In genomic region chrX:24204958-24205357, GRCh38 we compare ENCODE assay signal across 18 cellular contexts. TPM values are rescaled to one million over a fixed set of nuclear protein-coding genes. Genes with fewer than 3 reads are reported as not detected.
A peak's percentile ranks its signal among the peaks of the same experiment; 100 is the strongest.
DNase-seq lines count a peak whose midpoint lies in the region; ATAC-seq and FAIRE-seq lines count a peak whose summit lies in the region.
"Had no signal": no experiment of that assay in that cellular context is flagged by ENCODE, and none has a peak within 500 bp of the region (broad histone marks: within the 10 kb centered on the region; RNA-seq: fewer than 3 reads in every experiment).

No MANE protein-coding gene starts in this region.

- DNase-seq in activated naive CD4-positive, alpha-beta T cell treated with anti-CD3 and anti-CD28 coated beads for 36 hours: no peak
- no peak for DNase-seq in activated naive CD4-positive, alpha-beta T cell treated with anti-CD3 and anti-CD28 coated beads, Interleukin-2, amount 50 U/mL, for 72 hours (ENCODE audit: low spot score in 2 of 2)
- DNase-seq in HTR-8/SVneo (ENCODE audit: insufficient read length, low spot score) (no peak), SW480 (ENCODE audit: low spot score) (no peak), pons (ENCODE audit: low spot score) (no peak), NCI-H2029 treated with DMSO at 0.1 percent for 48 hours (lab: John Stamatoyannopoulos, UW) (no peak)
- no peak for DNase-seq in central memory CD8-positive, alpha-beta T cell (ENCODE audit: low spot score in 2 of 2)
- no peak for DNase-seq in stimulated activated naive B cell treated with anti-CD40 and anti-IgM and Interleukin-4, amounts not matched to agents 10 μg/mL and 1 μg/mL and 100 μg/mL, for 72 hours
- DNase-seq: activated CD4-positive, alpha-beta T cell treated with anti-CD3 and anti-CD28 coated beads, Interleukin-2, amount 50 U/mL, for 1 hour; DND-41; dorsolateral prefrontal cortex; GOT3; NCI-H1436; NCI-H2171; NCI-H526 treated with DMSO at 0.1 percent for 48 hours; SW 1271 had no signal

- peaks cover 2% of the 10 kb centered on the region for H3K36me3 Mint-ChIP-seq in activated naive CD4-positive, alpha-beta T cell treated with anti-CD3 and anti-CD28 coated beads for 36 hours (ENCODE audit: low read depth)
- no peaks in the 10 kb centered on the region for H3K36me3 Mint-ChIP-seq in activated naive CD4-positive, alpha-beta T cell treated with anti-CD3 and anti-CD28 coated beads, Interleukin-2, amount 50 U/mL, for 72 hours
- H3K36me3 Mint-ChIP-seq in central memory CD8-positive, alpha-beta T cell (ENCODE audit: insufficient read depth): peaks cover 29% of the 10 kb centered on the region
- H3K36me3 Mint-ChIP-seq in stimulated activated naive B cell treated with anti-CD40 and anti-IgM and Interleukin-4, amounts not matched to agents 10 μg/mL and 1 μg/mL and 100 μg/mL, for 72 hours: peaks cover 9 to 42% of the 10 kb centered on the region in 2 donors

- peaks cover 33% of the 10 kb centered on the region for H3K4me1 Mint-ChIP-seq in activated naive CD4-positive, alpha-beta T cell treated with anti-CD3 and anti-CD28 coated beads for 36 hours (ENCODE audit: low read depth)
- peaks cover 36% of the 10 kb centered on the region for H3K4me1 Mint-ChIP-seq in central memory CD8-positive, alpha-beta T cell
- H3K4me1 Mint-ChIP-seq in stimulated activated naive B cell treated with anti-CD40 and anti-IgM and Interleukin-4, amounts not matched to agents 10 μg/mL and 1 μg/mL and 100 μg/mL, for 72 hours: peaks cover 24 to 32% of the 10 kb centered on the region in 2 donors

- peak; percentile 20 for FAIRE-seq in HTR-8/SVneo (lab: Jason Lieb, UNC)
- FAIRE-seq: frontal cortex had no signal

- peak overlapping the region; percentile 34 for H3K27ac Mint-ChIP-seq in activated naive CD4-positive, alpha-beta T cell treated with anti-CD3 and anti-CD28 coated beads for 36 hours
- H3K27ac Mint-ChIP-seq in activated naive CD4-positive, alpha-beta T cell treated with anti-CD3 and anti-CD28 coated beads, Interleukin-2, amount 50 U/mL, for 72 hours: no peak overlapping the region
- H3K27ac Mint-ChIP-seq in central memory CD8-positive, alpha-beta T cell (ENCODE audit: low read depth): peak overlapping the region; percentile 23
- H3K27ac Mint-ChIP-seq in stimulated activated naive B cell treated with anti-CD40 and anti-IgM and Interleukin-4, amounts not matched to agents 10 μg/mL and 1 μg/mL and 100 μg/mL, for 72 hours: peak overlapping the region; percentile 51

- H3K4me3 Mint-ChIP-seq in activated naive CD4-positive, alpha-beta T cell treated with anti-CD3 and anti-CD28 coated beads for 36 hours: no peak overlapping the region
- H3K4me3 Mint-ChIP-seq in central memory CD8-positive, alpha-beta T cell: no peak overlapping the region
- no peak overlapping the region for H3K4me3 Mint-ChIP-seq in stimulated activated naive B cell treated with anti-CD40 and anti-IgM and Interleukin-4, amounts not matched to agents 10 μg/mL and 1 μg/mL and 100 μg/mL, for 72 hours

- H3K9me3 Mint-ChIP-seq in activated naive CD4-positive, alpha-beta T cell treated with anti-CD3 and anti-CD28 coated beads for 36 hours: no peaks in the 10 kb centered on the region
- H3K9me3 Mint-ChIP-seq in activated naive CD4-positive, alpha-beta T cell treated with anti-CD3 and anti-CD28 coated beads, Interleukin-2, amount 50 U/mL, for 72 hours: no peaks in the 10 kb centered on the region
- H3K9me3 Mint-ChIP-seq in central memory CD8-positive, alpha-beta T cell: no peaks in the 10 kb centered on the region
- no peaks in the 10 kb centered on the region for H3K9me3 Mint-ChIP-seq in stimulated activated naive B cell treated with anti-CD40 and anti-IgM and Interleukin-4, amounts not matched to agents 10 μg/mL and 1 μg/mL and 100 μg/mL, for 72 hours

- H3K27me3 Mint-ChIP-seq in activated naive CD4-positive, alpha-beta T cell treated with anti-CD3 and anti-CD28 coated beads for 36 hours (ENCODE audit: low read depth): no peaks in the 10 kb centered on the region
- H3K27me3 Mint-ChIP-seq in central memory CD8-positive, alpha-beta T cell: no peaks in the 10 kb centered on the region
- H3K27me3 Mint-ChIP-seq in stimulated activated naive B cell treated with anti-CD40 and anti-IgM and Interleukin-4, amounts not matched to agents 10 μg/mL and 1 μg/mL and 100 μg/mL, for 72 hours: no peaks in the 10 kb centered on the region

- CTCF ChIA-PET in activated naive CD4-positive, alpha-beta T cell treated with anti-CD3 and anti-CD28 coated beads for 36 hours (lab: Charles Lee): interaction anchor here (0.6 kb wide), 2 partner anchors 9 to 59 kb away, joined by 3 read pairs; no protein-coding TSS in a partner anchor

- no peak for ATAC-seq in activated naive CD4-positive, alpha-beta T cell treated with anti-CD3 and anti-CD28 coated beads, Interleukin-2, amount 50 U/mL, for 72 hours
- ATAC-seq in central memory CD8-positive, alpha-beta T cell (replicated peaks; ENCODE audit: extremely low read depth, poor library complexity, severe bottlenecking): no peak
- peak; percentile 41 to 43 for ATAC-seq in stimulated activated naive B cell treated with anti-CD40 and anti-IgM and Interleukin-4, amounts not matched to agents 10 μg/mL and 1 μg/mL and 100 μg/mL, for 72 hours (replicated peaks)
- ATAC-seq: Right ventricle myocardium inferior had no signal

- intact Hi-C loops in activated naive CD4-positive, alpha-beta T cell treated with anti-CD3 and anti-CD28 coated beads for 36 hours (cut with micrococcal nuclease): no loop called here

RNA-seq across cellular contexts. Expression of gene ZFX, which starts 55.4 kb away (rescaled TPM):
- 10 to 100 TPM; 27.1 to 27.9 TPM for total RNA-seq in activated naive CD4-positive, alpha-beta T cell treated with anti-CD3 and anti-CD28 coated beads for 36 hours
- 10 to 100 TPM; 31.7 to 44.8 TPM for total RNA-seq in activated naive CD4-positive, alpha-beta T cell treated with anti-CD3 and anti-CD28 coated beads, Interleukin-2, amount 50 U/mL, for 72 hours

Comparison
In these comparisons a context has a peak if more than half of its experiments do, and no peak if none do; other contexts are left out.
1. H3K27ac Mint-ChIP-seq: peak in activated naive CD4-positive, alpha-beta T cell treated with anti-CD3 and anti-CD28 coated beads for 36 hours (single experiment), central memory CD8-positive, alpha-beta T cell (single experiment) and stimulated activated naive B cell treated with anti-CD40 and anti-IgM and Interleukin-4, amounts not matched to agents 10 μg/mL and 1 μg/mL and 100 μg/mL, for 72 hours (single experiment); none in activated naive CD4-positive, alpha-beta T cell treated with anti-CD3 and anti-CD28 coated beads, Interleukin-2, amount 50 U/mL, for 72 hours (0 of 2).
2. ATAC-seq: peak in stimulated activated naive B cell treated with anti-CD40 and anti-IgM and Interleukin-4, amounts not matched to agents 10 μg/mL and 1 μg/mL and 100 μg/mL, for 72 hours (2 of 2); none in activated naive CD4-positive, alpha-beta T cell treated with anti-CD3 and anti-CD28 coated beads, Interleukin-2, amount 50 U/mL, for 72 hours (0 of 2) and central memory CD8-positive, alpha-beta T cell (single experiment).